8 cellular contexts compared by ENCODE assay signal in the genomic region with DNA sequence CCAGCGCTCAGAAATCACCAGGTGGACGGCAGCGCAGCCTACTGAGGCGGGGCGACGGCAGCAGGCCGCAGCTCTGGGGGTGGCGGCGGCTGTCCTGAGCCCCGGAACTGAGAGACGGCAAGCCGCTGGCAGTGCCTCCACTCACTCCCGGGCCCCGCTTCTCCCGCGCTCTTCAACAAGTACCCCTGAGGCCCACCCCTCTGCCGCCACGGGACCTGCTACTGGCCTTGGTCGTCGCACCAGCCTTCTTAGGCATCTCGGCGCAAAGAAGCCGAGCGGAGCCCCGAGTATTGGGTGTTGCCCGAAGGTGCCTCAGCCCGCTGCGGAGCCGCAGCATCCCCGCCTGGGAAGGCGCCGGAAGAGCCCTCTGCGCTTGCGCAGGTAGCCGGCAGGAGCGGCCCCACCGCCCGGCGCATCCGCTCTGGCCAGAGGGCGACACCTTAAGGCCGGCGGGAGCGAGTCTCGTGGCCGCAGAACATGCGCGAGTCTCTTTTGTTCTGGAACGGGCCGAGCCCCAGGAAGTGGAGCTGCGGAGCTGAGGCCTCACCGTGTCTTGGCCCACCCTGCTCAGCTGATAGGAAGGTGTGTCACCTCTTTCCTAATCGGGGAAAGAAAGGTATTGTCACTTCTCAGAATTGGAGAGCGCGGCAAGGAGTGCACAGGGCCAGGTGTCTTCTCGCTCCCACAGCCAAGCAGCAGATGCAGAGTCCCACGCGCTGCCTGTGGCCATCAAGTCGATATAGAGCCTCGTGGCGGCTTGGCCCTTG. TPM values are rescaled to one million over a fixed set of nuclear protein-coding genes. Genes with fewer than 3 reads are reported as not detected.
A peak's percentile ranks its signal among the peaks of the same experiment; 100 is the strongest.
DNase-seq lines count a peak whose midpoint lies in the region; ATAC-seq and TF ChIP-seq lines count a peak whose summit lies in the region.

A gene (minus strand): TSS at position 369 of the 767 bp plus-strand sequence. CDS start 32 bp downstream, at position 337.

- H3K4me1 Mint-ChIP-seq in activated naive CD4-positive, alpha-beta T cell treated with anti-CD3 and anti-CD28 coated beads, Interleukin-2, amount 50 U/mL, for 24 hours = peaks cover 56% of the 10 kb centered on the region

- peak within 1 kb of the TSS; percentile 88 for H3K27ac Mint-ChIP-seq in activated naive CD4-positive, alpha-beta T cell treated with anti-CD3 and anti-CD28 coated beads, Interleukin-2, amount 50 U/mL, for 24 hours

- H3K4me3 ChIP-seq in GM12864 (ENCODE audit: low read depth, low read length) = peak within 1 kb of the TSS; percentile 83

- H3K27me3 Mint-ChIP-seq in activated naive CD4-positive, alpha-beta T cell treated with anti-CD3 and anti-CD28 coated beads, Interleukin-2, amount 50 U/mL, for 24 hours = no peaks in the 10 kb centered on the region

- no peaks in the 10 kb centered on the region for H3K9me3 Mint-ChIP-seq in activated naive CD4-positive, alpha-beta T cell treated with anti-CD3 and anti-CD28 coated beads, Interleukin-2, amount 50 U/mL, for 24 hours

- peak within 1 kb of the TSS; percentile 70 for H3K27ac ChIP-seq in temporal lobe (ENCODE audit: low read depth, low read length)

- peak; percentile 79 for ATAC-seq in HG02571 (IDR thresholded peaks at IDR 0.05; ENCODE audit: unreplicated experiment)
- peak; percentile 97 for ATAC-seq in SK-N-SH treated with all-trans-retinoic acid at 6 μM for 48 hours
- peak; percentile 98 for ATAC-seq in omental fat pad (ENCODE audit: low FRiP score)

- TF ChIP-seq CTCF in GM12864 (IDR thresholded peaks at IDR 0.05; ENCODE audit: low read depth, low read length, missing control alignments) (peak; percentile 69), omental fat pad (IDR thresholded peaks at IDR 0.05) (no peak)

- H3K4me3 Mint-ChIP-seq in activated naive CD4-positive, alpha-beta T cell treated with anti-CD3 and anti-CD28 coated beads, Interleukin-2, amount 50 U/mL, for 24 hours = peak within 1 kb of the TSS; percentile 91

- peaks cover 7% of the 10 kb centered on the region for H3K36me3 Mint-ChIP-seq in activated naive CD4-positive, alpha-beta T cell treated with anti-CD3 and anti-CD28 coated beads, Interleukin-2, amount 50 U/mL, for 24 hours

- DNase-seq in GM12864 (ENCODE audit: low read depth) = peak; percentile 79
- DNase-seq in NAMALWA (ENCODE audit: low spot score) = peak; percentile 93
- peak; percentile 41 for DNase-seq in glomerular endothelial cell (ENCODE audit: extremely low read depth, low read depth, low spot score)
- DNase-seq in omental fat pad (ENCODE audit: low spot score) = peak; percentile 49

TF ChIP-seq in SK-N-SH treated with all-trans-retinoic acid at 6 μM for 48 hours, 23 proteins besides CTCF, POLR2A, EP300 and RAD21:
- no peak for TF ChIP-seq SNAI2 (CRISPR knock-in tag; IDR thresholded peaks at IDR 0.05)
- 0 out of 2 replicates have a peak, but pooled peaks have one; percentile 18 for TF ChIP-seq ZNF565 (CRISPR knock-in tag; conservative IDR thresholded peaks at IDR 0.05; ENCODE audit: low read depth)

RNA-seq across cellular contexts. Expression of the gene that starts here (rescaled TPM):
- total RNA-seq in glomerular endothelial cell (8.0 and 14.9 TPM in 2 replicates), omental fat pad (10 to 100 TPM in 2 of 4 donors, 1 to 10 TPM in 2; 8.5 to 13.1 (median 10.3) TPM), temporal lobe (6.1 TPM)

Comparison
In these comparisons a context has a peak if more than half of its experiments do, and no peak if none do; other contexts are left out.
1. Peak in every context shown above with its lines: DNase-seq, ATAC-seq, H3K4me3 ChIP-seq and H3K27ac ChIP-seq.
2. DNase-seq: peak in every context shown above with its lines; median percentile 93 in NAMALWA; 79 in GM12864; 49 in omental fat pad; 41 in glomerular endothelial cell.